Comparison of ENCODE assay signal across 19 cellular contexts in the genomic region with DNA sequence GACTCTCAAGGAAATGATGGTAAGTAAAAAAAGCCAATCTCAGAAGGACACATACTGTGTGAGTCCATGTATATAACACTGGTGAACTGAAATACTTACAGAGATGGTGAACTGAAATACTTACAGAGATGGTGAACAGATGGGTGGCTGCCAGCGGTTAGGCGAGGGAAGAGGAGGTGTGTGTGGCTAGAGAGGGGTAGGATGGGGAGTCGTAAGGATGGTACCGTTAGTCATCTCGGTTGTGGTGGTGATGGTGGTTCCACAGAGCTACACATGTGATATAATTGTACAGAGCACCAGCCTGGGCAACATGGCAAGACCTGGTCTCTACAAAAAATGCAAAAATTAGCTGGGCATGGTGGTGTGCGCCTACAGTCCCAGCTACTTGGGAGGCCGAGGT.
DNase-seq lines count a peak whose midpoint lies in the region; ATAC-seq and TF ChIP-seq lines count a peak whose summit lies in the region.
"Had no signal": no experiment of that assay in that cellular context is flagged by ENCODE, and none has a peak within 500 bp of the region (broad histone marks: within the 10 kb centered on the region; RNA-seq: fewer than 3 reads in every experiment).

No MANE protein-coding gene starts in this region.

- peak; percentile 50 for DNase-seq in activated CD8-positive, alpha-beta memory T cell treated with anti-CD3 and anti-CD28 coated beads, Interleukin-2, amount 10 ng/mL, durations not matched to agents 7 days and 5 days
- no peak for DNase-seq in activated CD8-positive, alpha-beta memory T cell treated with anti-CD3 and anti-CD28 coated beads, Interleukin-2, amount 50 U/mL, for 48 hours
- DNase-seq in stimulated activated naive CD4-positive, alpha-beta T cell treated with Interleukin-2 at 50 U/mL for 16 hours (lab: John Stamatoyannopoulos, UW), result peak; percentile 15
- DNase-seq in stimulated activated naive CD4-positive, alpha-beta T cell (lab: John Stamatoyannopoulos, UW), result no peak
- DNase-seq in naive thymus-derived CD4-positive, alpha-beta T cell, result no peak
- no peak for DNase-seq in HAP-1 (ENCODE audit: low spot score in 2 of 2)
- DNase-seq in left ventricle myocardium inferior, result no peak
- DNase-seq: HCEC 1CT, KBM-7, NCI-H1092, NCI-H1436, NCI-H187 treated with DMSO at 0.1 percent for 48 hours, NCI-H2107, NCI-H446 treated with DMSO at 0.1 percent for 48 hours, NCI-H526 treated with DMSO at 0.1 percent for 48 hours, OCI-M1 had no signal

- no peak overlapping the region for H3K4me3 Mint-ChIP-seq in activated CD8-positive, alpha-beta memory T cell treated with anti-CD3 and anti-CD28 coated beads, Interleukin-2, amount 10 ng/mL, durations not matched to agents 7 days and 5 days
- H3K4me3 Mint-ChIP-seq in naive thymus-derived CD4-positive, alpha-beta T cell, result no peak overlapping the region
- H3K4me3 Mint-ChIP-seq: B cell, CD14-positive monocyte had no signal

- H3K4me1 Mint-ChIP-seq in activated CD8-positive, alpha-beta memory T cell treated with anti-CD3 and anti-CD28 coated beads, Interleukin-2, amount 10 ng/mL, durations not matched to agents 7 days and 5 days, result peaks cover 8% of the 10 kb centered on the region
- H3K4me1 Mint-ChIP-seq in naive thymus-derived CD4-positive, alpha-beta T cell, result peaks cover 0 to 5% (median 0%) of the 10 kb centered on the region in 7 donors
- H3K4me1 Mint-ChIP-seq: B cell had no signal

- no peak overlapping the region for H3K27ac Mint-ChIP-seq in activated CD8-positive, alpha-beta memory T cell treated with anti-CD3 and anti-CD28 coated beads, Interleukin-2, amount 10 ng/mL, durations not matched to agents 7 days and 5 days
- H3K27ac Mint-ChIP-seq in naive thymus-derived CD4-positive, alpha-beta T cell, result peak overlapping the region in 1 of 9 donors; percentile 16
- H3K27ac Mint-ChIP-seq: B cell had no signal

- no peaks in the 10 kb centered on the region for H3K27me3 Mint-ChIP-seq in activated CD8-positive, alpha-beta memory T cell treated with anti-CD3 and anti-CD28 coated beads, Interleukin-2, amount 10 ng/mL, durations not matched to agents 7 days and 5 days
- H3K27me3 Mint-ChIP-seq in naive thymus-derived CD4-positive, alpha-beta T cell, result no peaks in the 10 kb centered on the region
- H3K27me3 Mint-ChIP-seq: B cell had no signal

- H3K36me3 Mint-ChIP-seq in activated CD8-positive, alpha-beta memory T cell treated with anti-CD3 and anti-CD28 coated beads, Interleukin-2, amount 10 ng/mL, durations not matched to agents 7 days and 5 days, result no peaks in the 10 kb centered on the region
- H3K36me3 Mint-ChIP-seq in naive thymus-derived CD4-positive, alpha-beta T cell, result peaks cover 0 to 9% (median 0%) of the 10 kb centered on the region in 5 donors
- H3K36me3 Mint-ChIP-seq: CD14-positive monocyte had no signal

- no peak for TF ChIP-seq CTCF in left ventricle myocardium inferior (IDR thresholded peaks at IDR 0.05; ENCODE audit: borderline replicate concordance)

- no peaks in the 10 kb centered on the region for H3K36me3 ChIP-seq in naive thymus-derived CD4-positive, alpha-beta T cell (ENCODE audit: control insufficient read depth in 2 of 3, insufficient read depth in 3 of 3, low read length in 3 of 3)
- no peaks in the 10 kb centered on the region for H3K36me3 ChIP-seq in HAP-1 (replicated peaks)
- no peaks in the 10 kb centered on the region for H3K36me3 ChIP-seq in left ventricle myocardium inferior

- CTCF ChIA-PET in activated CD8-positive, alpha-beta memory T cell treated with anti-CD3 and anti-CD28 coated beads, Interleukin-2, amount 10 ng/mL, durations not matched to agents 7 days and 5 days (lab: Charles Lee), result interaction anchor here (0.6 kb wide), 1 partner anchor 97 kb away, joined by 4 read pairs; no protein-coding TSS in a partner anchor
- CTCF ChIA-PET in naive thymus-derived CD4-positive, alpha-beta T cell (lab: Charles Lee), result no interaction called here

- intact Hi-C loops in naive thymus-derived CD4-positive, alpha-beta T cell (cut with micrococcal nuclease), result no loop called here
- intact Hi-C loops in left ventricle myocardium inferior (cut with micrococcal nuclease), result no loop called here

- H3K4me1 ChIP-seq in naive thymus-derived CD4-positive, alpha-beta T cell (ENCODE audit: control insufficient read depth in 2 of 2, insufficient read depth in 2 of 2, low read length in 2 of 2), result no peaks in the 10 kb centered on the region
- no peaks in the 10 kb centered on the region for H3K4me1 ChIP-seq in HAP-1
- peaks cover 4% of the 10 kb centered on the region for H3K4me1 ChIP-seq in left ventricle myocardium inferior

- peak; percentile 9 for ATAC-seq in activated CD8-positive, alpha-beta memory T cell treated with anti-CD3 and anti-CD28 coated beads, Interleukin-2, amount 10 ng/mL, durations not matched to agents 7 days and 5 days
- peak; percentile 6 for ATAC-seq in naive thymus-derived CD4-positive, alpha-beta T cell
- ATAC-seq: HepG2 had no signal

- no peaks in the 10 kb centered on the region for H3K9me3 ChIP-seq in naive thymus-derived CD4-positive, alpha-beta T cell (ENCODE audit: control insufficient read depth in 2 of 3, low read length in 3 of 3)
- H3K9me3 ChIP-seq in HAP-1 (no peaks in the 10 kb centered on the region), left ventricle myocardium inferior (replicated peaks) (no peaks in the 10 kb centered on the region)

- H3K9me3 Mint-ChIP-seq in activated CD8-positive, alpha-beta memory T cell treated with anti-CD3 and anti-CD28 coated beads, Interleukin-2, amount 10 ng/mL, durations not matched to agents 7 days and 5 days (ENCODE audit: low read depth), result no peaks in the 10 kb centered on the region
- H3K9me3 Mint-ChIP-seq in naive thymus-derived CD4-positive, alpha-beta T cell, result no peaks in the 10 kb centered on the region

- no peak overlapping the region for H3K4me3 ChIP-seq in naive thymus-derived CD4-positive, alpha-beta T cell (ENCODE audit: low read length)
- no peak overlapping the region for H3K4me3 ChIP-seq in HAP-1
- H3K4me3 ChIP-seq in left ventricle myocardium inferior, result no peak overlapping the region

- H3K27ac ChIP-seq in naive thymus-derived CD4-positive, alpha-beta T cell (ENCODE audit: low read depth, low read length), result no peak overlapping the region
- H3K27ac ChIP-seq in left ventricle myocardium inferior (replicated peaks), result no peak overlapping the region

- POLR2A ChIA-PET in naive thymus-derived CD4-positive, alpha-beta T cell (lab: Charles Lee), result no interaction called here

- H3K27me3 ChIP-seq in naive thymus-derived CD4-positive, alpha-beta T cell (ENCODE audit: control insufficient read depth in 2 of 2, insufficient read depth in 2 of 2, low read length in 2 of 2), result no peaks in the 10 kb centered on the region
- H3K27me3 ChIP-seq in HAP-1 (ENCODE audit: low read depth) (no peaks in the 10 kb centered on the region), left ventricle myocardium inferior (ENCODE audit: low read depth) (no peaks in the 10 kb centered on the region)

- in situ Hi-C loops in HAP-1 (cut with MboI; ENCODE audit: low sequenced_read_pairs), result no loop called here

Comparison
In these comparisons a context has a peak if more than half of its experiments do, and no peak if none do; other contexts are left out.
1. DNase-seq: peak in activated CD8-positive, alpha-beta memory T cell treated with anti-CD3 and anti-CD28 coated beads, Interleukin-2, amount 10 ng/mL, durations not matched to agents 7 days and 5 days (single experiment) and stimulated activated naive CD4-positive, alpha-beta T cell treated with Interleukin-2 at 50 U/mL for 16 hours (single experiment); none in activated CD8-positive, alpha-beta memory T cell treated with anti-CD3 and anti-CD28 coated beads, Interleukin-2, amount 50 U/mL, for 48 hours (single experiment), stimulated activated naive CD4-positive, alpha-beta T cell (0 of 6), naive thymus-derived CD4-positive, alpha-beta T cell (0 of 9), HAP-1 (0 of 2) and left ventricle myocardium inferior (single experiment).